In the genomic region with DNA sequence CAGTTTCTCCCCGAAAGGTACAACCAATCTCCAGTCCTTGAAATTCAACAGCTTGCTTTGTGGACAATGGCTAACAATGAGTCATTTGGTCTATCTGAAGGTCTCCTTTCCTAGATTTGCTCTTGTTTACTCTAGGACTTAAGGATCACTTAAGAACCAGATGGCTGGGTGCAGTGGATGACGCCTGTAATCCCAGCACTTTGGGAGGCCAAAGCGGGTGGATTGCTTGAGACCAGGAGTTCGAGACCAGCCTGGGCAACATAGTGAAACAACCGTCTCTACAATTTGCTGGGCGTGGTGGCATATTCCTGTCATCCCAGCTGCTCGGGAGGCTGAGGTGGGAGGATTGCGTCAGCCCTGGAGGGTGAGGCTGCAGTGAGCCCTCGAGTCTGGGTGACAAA, we compare ENCODE assay signal across 14 cellular contexts. TPM values are rescaled to one million over a fixed set of nuclear protein-coding genes. Genes with fewer than 3 reads are reported as not detected.
DNase-seq lines count a peak whose midpoint lies in the region; ATAC-seq and TF ChIP-seq lines count a peak whose summit lies in the region.
"Had no signal": no experiment of that assay in that cellular context is flagged by ENCODE, and none has a peak within 500 bp of the region (broad histone marks: within the 10 kb centered on the region; RNA-seq: fewer than 3 reads in every experiment).

No MANE protein-coding gene starts in this region.

- peaks cover 0 to 5% of the 10 kb centered on the region in 2 donors for H3K4me1 ChIP-seq in left lung

- H3K9me3 Mint-ChIP-seq in stimulated activated memory B cell treated with anti-CD40 and anti-IgM and Interleukin-4, amounts not matched to agents 10 μg/mL and 1 μg/mL and 100 μg/mL, for 72 hours, result no peaks in the 10 kb centered on the region
- H3K9me3 Mint-ChIP-seq: CD8-positive, alpha-beta T cell; memory B cell had no signal

- intact Hi-C loops in left lung (cut with DNase I), result no loop called here

- peak; percentile 85 for ATAC-seq in left lung
- ATAC-seq in HG03439 (IDR thresholded peaks at IDR 0.05; ENCODE audit: unreplicated experiment), result no peak
- no peak for ATAC-seq in HG02938 (IDR thresholded peaks at IDR 0.05; ENCODE audit: unreplicated experiment)
- no peak for ATAC-seq in stimulated activated memory B cell treated with anti-CD40 and anti-IgM and Interleukin-4, amounts not matched to agents 10 μg/mL and 1 μg/mL and 100 μg/mL, for 72 hours
- ATAC-seq: activated CD4-positive, alpha-beta T cell treated with anti-CD3 and anti-CD28 coated beads for 36 hours; CD8-positive, alpha-beta T cell had no signal

- DNase-seq in DMS79 treated with DMSO at 0.1 percent for 48 hours (lab: John Stamatoyannopoulos, UW), result peak; percentile 25
- DNase-seq in LHCN-M2 (ENCODE audit: low read depth), result peak; percentile 38
- peak; percentile 41 for DNase-seq in astrocyte of the hippocampus (ENCODE audit: low read depth, low spot score)
- DNase-seq in left lung, result peak in 1 of 2 donors; percentile 44
- DNase-seq in MV-4-11 (lab: John Stamatoyannopoulos, UW), result no peak
- DNase-seq: activated CD4-positive, alpha-beta T cell treated with anti-CD3 and anti-CD28 coated beads for 36 hours; activated gamma-delta T cell; CD8-positive, alpha-beta T cell; NCI-H2171 treated with DMSO at 0.1 percent for 48 hours had no signal

- H3K36me3 ChIP-seq in left lung, result no peaks in the 10 kb centered on the region
- H3K36me3 ChIP-seq: tibial nerve had no signal

- H3K4me3 Mint-ChIP-seq in stimulated activated memory B cell treated with anti-CD40 and anti-IgM and Interleukin-4, amounts not matched to agents 10 μg/mL and 1 μg/mL and 100 μg/mL, for 72 hours, result no peak overlapping the region
- H3K4me3 Mint-ChIP-seq: activated CD4-positive, alpha-beta T cell treated with anti-CD3 and anti-CD28 coated beads for 36 hours; CD8-positive, alpha-beta T cell; memory B cell had no signal

- no peaks in the 10 kb centered on the region for H3K9me3 ChIP-seq in left lung
- H3K9me3 ChIP-seq: tibial nerve had no signal

- no peak overlapping the region for H3K4me3 ChIP-seq in left lung
- H3K4me3 ChIP-seq: tibial nerve had no signal

- no peak overlapping the region for H3K27ac Mint-ChIP-seq in stimulated activated memory B cell treated with anti-CD40 and anti-IgM and Interleukin-4, amounts not matched to agents 10 μg/mL and 1 μg/mL and 100 μg/mL, for 72 hours
- H3K27ac Mint-ChIP-seq: activated CD4-positive, alpha-beta T cell treated with anti-CD3 and anti-CD28 coated beads for 36 hours; CD8-positive, alpha-beta T cell; memory B cell had no signal

- no peaks in the 10 kb centered on the region for H3K27me3 ChIP-seq in left lung
- H3K27me3 ChIP-seq: tibial nerve had no signal

- H3K27me3 Mint-ChIP-seq in stimulated activated memory B cell treated with anti-CD40 and anti-IgM and Interleukin-4, amounts not matched to agents 10 μg/mL and 1 μg/mL and 100 μg/mL, for 72 hours, result no peaks in the 10 kb centered on the region
- H3K27me3 Mint-ChIP-seq: activated CD4-positive, alpha-beta T cell treated with anti-CD3 and anti-CD28 coated beads for 36 hours; memory B cell had no signal

- H3K4me1 Mint-ChIP-seq in stimulated activated memory B cell treated with anti-CD40 and anti-IgM and Interleukin-4, amounts not matched to agents 10 μg/mL and 1 μg/mL and 100 μg/mL, for 72 hours, result peaks cover 8% of the 10 kb centered on the region
- H3K4me1 Mint-ChIP-seq: activated CD4-positive, alpha-beta T cell treated with anti-CD3 and anti-CD28 coated beads for 36 hours; memory B cell had no signal

- H3K36me3 Mint-ChIP-seq in stimulated activated memory B cell treated with anti-CD40 and anti-IgM and Interleukin-4, amounts not matched to agents 10 μg/mL and 1 μg/mL and 100 μg/mL, for 72 hours, result no peaks in the 10 kb centered on the region
- H3K36me3 Mint-ChIP-seq: memory B cell had no signal

- no peak overlapping the region for H3K27ac ChIP-seq in left lung
- H3K27ac ChIP-seq: tibial nerve had no signal

- no peak for TF ChIP-seq CTCF in left lung (IDR thresholded peaks at IDR 0.05)

RNA-seq across cellular contexts. Expression of a gene that starts 49.5 kb away (rescaled TPM):
- 29.0 and 29.6 TPM in 2 replicates for total RNA-seq in LHCN-M2 (2014; rRNA removed)
- polyA plus RNA-seq in LHCN-M2 (2012), result 10.8 TPM
- 100 to 1,000 TPM in 1 of 2 donors, 10 to 100 TPM in 1; 96.2 to 109 TPM for total RNA-seq in left lung
